21 cellular contexts compared by ENCODE assay signal in the genomic region with DNA sequence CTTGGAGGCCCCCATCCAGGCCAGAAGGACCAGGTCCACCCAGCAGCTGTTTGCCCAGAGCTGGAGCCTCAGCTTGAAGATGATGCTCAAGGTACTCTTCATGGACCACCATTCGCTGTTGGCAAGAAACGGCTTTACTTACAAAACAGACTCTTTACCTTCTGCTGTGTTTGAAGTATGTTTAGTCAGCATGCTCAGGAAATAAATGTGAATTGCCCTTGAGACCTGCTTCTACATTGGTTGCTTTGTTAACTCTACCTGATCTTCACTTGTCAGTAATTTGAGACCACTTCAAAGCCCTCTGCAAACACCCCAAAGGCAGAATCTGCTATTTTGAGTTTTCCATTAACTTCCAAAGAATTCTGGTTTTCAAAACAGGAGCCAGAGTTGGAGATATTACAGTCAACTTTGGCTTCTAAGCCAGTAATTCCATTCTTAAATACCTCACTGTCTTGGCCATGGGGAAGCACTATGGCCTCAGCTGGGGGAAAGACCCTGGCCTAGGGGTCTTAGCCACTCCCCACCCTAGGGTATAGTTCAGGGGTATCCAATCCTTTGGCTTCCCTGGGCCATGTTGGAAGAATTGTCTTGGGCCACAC. TPM values are rescaled to one million over a fixed set of nuclear protein-coding genes. Genes with fewer than 3 reads are reported as not detected.
A peak's percentile ranks its signal among the peaks of the same experiment; 100 is the strongest.
DNase-seq lines count a peak whose midpoint lies in the region; ATAC-seq and TF ChIP-seq lines count a peak whose summit lies in the region.
"Had no signal": no experiment of that assay in that cellular context is flagged by ENCODE, and none has a peak within 500 bp of the region (broad histone marks: within the 10 kb centered on the region; RNA-seq: fewer than 3 reads in every experiment).

No MANE protein-coding gene starts in this region.

- H3K36me3 Mint-ChIP-seq in activated naive CD4-positive, alpha-beta T cell treated with anti-CD3 and anti-CD28 coated beads, Interleukin-2, amount 50 U/mL, for 24 hours: peaks cover 9% of the 10 kb centered on the region
- peaks cover 26% of the 10 kb centered on the region for H3K36me3 Mint-ChIP-seq in activated naive CD4-positive, alpha-beta T cell treated with anti-CD3 and anti-CD28 coated beads for 36 hours (ENCODE audit: low read depth)

- CTCF ChIA-PET in activated naive CD4-positive, alpha-beta T cell treated with anti-CD3 and anti-CD28 coated beads for 36 hours (lab: Charles Lee): interaction anchor here (0.7 to 1.5 kb wide), 2 partner anchors 59 to 235 kb away, joined by 3 read pairs; no protein-coding TSS in a partner anchor

- TF ChIP-seq CTCF in left lung (IDR thresholded peaks at IDR 0.05) (no peak), psoas muscle (IDR thresholded peaks at IDR 0.05) (no peak), testis (IDR thresholded peaks at IDR 0.05) (no peak)

- no peaks in the 10 kb centered on the region for H3K9me3 Mint-ChIP-seq in activated naive CD4-positive, alpha-beta T cell treated with anti-CD3 and anti-CD28 coated beads, Interleukin-2, amount 50 U/mL, for 24 hours
- H3K9me3 Mint-ChIP-seq in activated naive CD4-positive, alpha-beta T cell treated with anti-CD3 and anti-CD28 coated beads for 36 hours: no peaks in the 10 kb centered on the region
- H3K9me3 Mint-ChIP-seq: IgD-negative memory B cell had no signal

- peak overlapping the region; percentile 33 for H3K4me3 Mint-ChIP-seq in activated naive CD4-positive, alpha-beta T cell treated with anti-CD3 and anti-CD28 coated beads, Interleukin-2, amount 50 U/mL, for 24 hours
- no peak overlapping the region for H3K4me3 Mint-ChIP-seq in activated naive CD4-positive, alpha-beta T cell treated with anti-CD3 and anti-CD28 coated beads for 36 hours

- peaks cover 39% of the 10 kb centered on the region for H3K4me1 Mint-ChIP-seq in activated naive CD4-positive, alpha-beta T cell treated with anti-CD3 and anti-CD28 coated beads, Interleukin-2, amount 50 U/mL, for 24 hours
- peaks cover 25% of the 10 kb centered on the region for H3K4me1 Mint-ChIP-seq in activated naive CD4-positive, alpha-beta T cell treated with anti-CD3 and anti-CD28 coated beads for 36 hours (ENCODE audit: low read depth)

- H3K9me3 ChIP-seq in left lung (no peaks in the 10 kb centered on the region), psoas muscle (no peaks in the 10 kb centered on the region), testis (no peaks in the 10 kb centered on the region)

- no peak for TF ChIP-seq POLR2A in testis (IDR thresholded peaks at IDR 0.05)

- no peak overlapping the region for H3K4me3 ChIP-seq in left lung
- H3K4me3 ChIP-seq in psoas muscle: peak overlapping the region; percentile 98
- H3K4me3 ChIP-seq in testis: no peak overlapping the region
- H3K4me3 ChIP-seq: GM23248 had no signal

- H3K27me3 ChIP-seq in left lung: no peaks in the 10 kb centered on the region
- H3K27me3 ChIP-seq in psoas muscle (ENCODE audit: insufficient read depth in 3 of 3, low read length in 2 of 3): no peaks in the 10 kb centered on the region
- no peaks in the 10 kb centered on the region for H3K27me3 ChIP-seq in testis

- no peak overlapping the region for H3K27ac Mint-ChIP-seq in activated naive CD4-positive, alpha-beta T cell treated with anti-CD3 and anti-CD28 coated beads, Interleukin-2, amount 50 U/mL, for 24 hours
- no peak overlapping the region for H3K27ac Mint-ChIP-seq in activated naive CD4-positive, alpha-beta T cell treated with anti-CD3 and anti-CD28 coated beads for 36 hours
- H3K27ac Mint-ChIP-seq: IgD-negative memory B cell had no signal

- DNase-seq in activated naive CD4-positive, alpha-beta T cell treated with anti-CD3 and anti-CD28 coated beads for 36 hours: no peak
- DNase-seq in DMS79 (lab: John Stamatoyannopoulos, UW) (peak; percentile 71), left lung (peak; percentile 3 to 58), psoas muscle (no peak), NAMALWA (ENCODE audit: low spot score) (no peak), hippocampal formation (lab: John Stamatoyannopoulos, UW) (no peak), testis (no peak)
- DNase-seq: Calu3, GDM1, GM23248, HCEC 1CT, Kasumi-1, NCI-H187 treated with DMSO at 0.1 percent for 48 hours, NCI-H748 treated with DMSO at 0.1 percent for 48 hours, OCI-M1, RPMI8226, SIG-M5 had no signal

- no peaks in the 10 kb centered on the region for H3K27me3 Mint-ChIP-seq in activated naive CD4-positive, alpha-beta T cell treated with anti-CD3 and anti-CD28 coated beads, Interleukin-2, amount 50 U/mL, for 24 hours
- no peaks in the 10 kb centered on the region for H3K27me3 Mint-ChIP-seq in activated naive CD4-positive, alpha-beta T cell treated with anti-CD3 and anti-CD28 coated beads for 36 hours (ENCODE audit: low read depth)
- H3K27me3 Mint-ChIP-seq: IgD-negative memory B cell had no signal

- H3K27ac ChIP-seq in left lung (peak overlapping the region in 1 of 2 donors; percentile 11), psoas muscle (peak overlapping the region; percentile 97), testis (no peak overlapping the region)
- H3K27ac ChIP-seq: GM23248 had no signal

- H3K36me3 ChIP-seq in left lung: peaks cover 0 to 23% of the 10 kb centered on the region in 2 donors
- H3K36me3 ChIP-seq in psoas muscle (ENCODE audit: insufficient read depth in 1 of 2, low read depth in 1 of 2): peaks cover 5 to 32% of the 10 kb centered on the region in 2 donors
- H3K36me3 ChIP-seq in testis (ENCODE audit: low read depth, missing control alignments): no peaks in the 10 kb centered on the region

- H3K4me1 ChIP-seq in left lung: peaks cover 19 to 33% of the 10 kb centered on the region in 2 donors
- peaks cover 46% of the 10 kb centered on the region for H3K4me1 ChIP-seq in psoas muscle
- peaks cover 17% of the 10 kb centered on the region for H3K4me1 ChIP-seq in testis

- intact Hi-C loops in activated naive CD4-positive, alpha-beta T cell treated with anti-CD3 and anti-CD28 coated beads for 36 hours (cut with micrococcal nuclease): loop anchor here (5.0 kb wide), 2 partner anchors 317 to 497 kb away; partner anchors contain the start of gene OSM
- intact Hi-C loops in left lung (cut with DNase I): no loop called here
- intact Hi-C loops in psoas muscle (cut with DNase I): loop anchor here (10.0 kb wide), 2 partner anchors 65 to 235 kb away; partner anchors contain the start of gene ASCC2 (in 1 of the 2)
- intact Hi-C loops in testis (cut with DNase I; ENCODE audit: low total_unique reads): no loop called here

- ATAC-seq in left lung (peak; percentile 12), psoas muscle (no peak)
- ATAC-seq: GM12878 had no signal

- 93 to 94% (median 93%) methylated on average over 2 of the region's 2 CpGs for WGBS in psoas muscle, 3 donors
- 90 to 93% methylated on average over 2 of the region's 2 CpGs for WGBS in testis, 2 donors

RNA-seq across cellular contexts. Expression of gene UQCR10, which starts 2.7 kb away (rescaled TPM):
- total RNA-seq in activated naive CD4-positive, alpha-beta T cell treated with anti-CD3 and anti-CD28 coated beads for 36 hours: 100 to 1,000 TPM; 106 to 108 TPM
- 100 to 1,000 TPM in 1 of 2 donors, 10 to 100 TPM in 1; 77.4 to 154 TPM for total RNA-seq in left lung
- total RNA-seq in psoas muscle: 100 to 1,000 TPM; 247 to 422 (median 337) TPM
- 100 to 1,000 TPM; 411 to 533 (median 483) TPM for polyA plus RNA-seq in psoas muscle
- total RNA-seq in testis: 100 to 1,000 TPM in 1 of 2 donors, 10 to 100 TPM in 1; 91.3 to 122 TPM
- polyA plus RNA-seq in testis (ENCODE audit: insufficient read depth, low read depth, low replicate concordance): 211 TPM

RNA-seq across cellular contexts. Expression of gene ZMAT5, which starts 3.0 kb away (rescaled TPM):
- total RNA-seq in activated naive CD4-positive, alpha-beta T cell treated with anti-CD3 and anti-CD28 coated beads for 36 hours: 10 to 100 TPM; 14.3 to 15.3 TPM
- total RNA-seq in left lung (10 to 100 TPM; 20.4 to 22.6 TPM), psoas muscle (10 to 100 TPM; 12.1 to 32.0 (median 21.8) TPM), testis (10 to 100 TPM; 16.7 to 23.4 TPM)
- polyA plus RNA-seq in psoas muscle (10 to 100 TPM; 27.6 to 46.1 (median 38.0) TPM), testis (ENCODE audit: insufficient read depth, low read depth, low replicate concordance) (19.6 TPM)

RNA-seq across cellular contexts. Expression of gene CABP7, which starts 50.0 kb away (rescaled TPM):
- under 1 TPM in 1 of 2 experiments, not detected in 1; 0.07 TPM for total RNA-seq in activated naive CD4-positive, alpha-beta T cell treated with anti-CD3 and anti-CD28 coated beads for 36 hours
- total RNA-seq in left lung: not detected
- total RNA-seq in psoas muscle: not detected
- under 1 TPM; 0.03 to 0.07 (median 0.04) TPM for polyA plus RNA-seq in psoas muscle
- total RNA-seq in testis: 1 to 10 TPM in 1 of 2 donors, under 1 TPM in 1; 0.79 to 1.6 TPM
- 1.6 TPM for polyA plus RNA-seq in testis (ENCODE audit: insufficient read depth, low read depth, low replicate concordance)
- total RNA-seq: Calu3, GM23248, NCI-H460 had no signal

Comparison
In these comparisons a context has a peak if more than half of its experiments do, and no peak if none do; other contexts are left out.
1. DNase-seq: peak in DMS79 (single experiment) and left lung (2 of 2); none in activated naive CD4-positive, alpha-beta T cell treated with anti-CD3 and anti-CD28 coated beads for 36 hours (single experiment), psoas muscle (0 of 2), NAMALWA (single experiment), hippocampal formation (0 of 2) and testis (single experiment).
2. intact Hi-C loops: an anchor here in activated naive CD4-positive, alpha-beta T cell treated with anti-CD3 and anti-CD28 coated beads for 36 hours (5.0 kb wide) and psoas muscle (10.0 kb wide); none called in left lung and testis.